In genomic region chr4:7226993-7227392, GRCh38 we compare ENCODE assay signal across 18 cellular contexts. TPM values are rescaled to one million over a fixed set of nuclear protein-coding genes. Genes with fewer than 3 reads are reported as not detected.
A peak's percentile ranks its signal among the peaks of the same experiment; 100 is the strongest.
DNase-seq lines count a peak whose midpoint lies in the region; ATAC-seq, FAIRE-seq and TF ChIP-seq lines count a peak whose summit lies in the region.
"Had no signal": no experiment of that assay in that cellular context is flagged by ENCODE, and none has a peak within 500 bp of the region (broad histone marks: within the 10 kb centered on the region; RNA-seq: fewer than 3 reads in every experiment).

No MANE protein-coding gene starts in this region.

- H3K4me1 ChIP-seq in BLaER1: peaks cover 49% of the 10 kb centered on the region
- no peaks in the 10 kb centered on the region for H3K4me1 ChIP-seq in left lung
- H3K4me1 ChIP-seq: parathyroid adenoma had no signal

- H3K27ac ChIP-seq in BLaER1 (peak overlapping the region; percentile 66), left lung (no peak overlapping the region)
- H3K27ac ChIP-seq: parathyroid adenoma, tibial nerve had no signal

- DNase-seq in DMS79 (lab: John Stamatoyannopoulos, UW) (peak; percentile 88), RPMI8226 (peak; percentile 26), left lung (peak; percentile 75 to 80), mesenteric fat pad (ENCODE audit: low spot score) (no peak), medulla oblongata (ENCODE audit: extremely low spot score) (no peak), HTR-8/SVneo (ENCODE audit: insufficient read length, low spot score) (no peak)
- DNase-seq: AML-193; head of caudate nucleus; NCI-H1048; NCI-H2171; stimulated activated CD4-positive, alpha-beta T cell treated with anti-CD3 and anti-CD28 coated beads, Interleukin-2, amount 100 ng/mL, for 24 hours; stimulated activated naive CD8-positive, alpha-beta T cell treated with anti-CD3 and anti-CD28 coated beads, Interleukin-15, Interleukin-2, amounts not matched to agents 100 U/mL and 50 U/mL, for 24 hours had no signal

- no peak for FAIRE-seq in HTR-8/SVneo (lab: Jason Lieb, UNC)
- FAIRE-seq: colon had no signal

- no peak overlapping the region for H3K4me3 ChIP-seq in BLaER1
- H3K4me3 ChIP-seq in left lung: no peak overlapping the region
- H3K4me3 ChIP-seq: tibial nerve had no signal

- ATAC-seq in left lung: peak; percentile 96
- ATAC-seq: stimulated activated naive CD8-positive, alpha-beta T cell treated with anti-CD3 and anti-CD28 coated beads, Interleukin-15, Interleukin-2, amounts not matched to agents 100 U/mL and 50 U/mL, for 24 hours had no signal

- H3K27me3 ChIP-seq in BLaER1: no peaks in the 10 kb centered on the region
- H3K27me3 ChIP-seq in left lung: no peaks in the 10 kb centered on the region
- H3K27me3 ChIP-seq: tibial nerve had no signal

- no peaks in the 10 kb centered on the region for H4K20me1 ChIP-seq in BLaER1

- H3K36me3 ChIP-seq in BLaER1 (no peaks in the 10 kb centered on the region), left lung (no peaks in the 10 kb centered on the region)

- intact Hi-C loops in left lung (cut with DNase I): no loop called here

- peak overlapping the region; percentile 43; the same call in 1 of the 2 replicates for H3K9ac ChIP-seq in BLaER1
- H3K9ac ChIP-seq: parathyroid adenoma had no signal

- H3K4me2 ChIP-seq in BLaER1: peak overlapping the region; percentile 79

- no peaks in the 10 kb centered on the region for H3K9me3 ChIP-seq in BLaER1
- H3K9me3 ChIP-seq in left lung: no peaks in the 10 kb centered on the region
- H3K9me3 ChIP-seq: tibial nerve had no signal

- no peak for TF ChIP-seq CTCF in left lung (IDR thresholded peaks at IDR 0.05)

RNA-seq across cellular contexts. Expression of gene SORCS2, which starts 34.7 kb away (rescaled TPM):
- 1 to 10 TPM; 6.5 to 9.6 TPM for total RNA-seq in left lung
- total RNA-seq in mesenteric fat pad: 1.9 TPM
- total RNA-seq: activated T-helper 1 cell treated with anti-CD3 and anti-CD28 coated beads, Interleukin-12 subunit alpha, Interleukin-12 subunit beta, Interleukin-2, Interleukin-4 antibody, amounts not matched to agents 30 ng/mL and 10 ng/mL and 1 ng/mL, durations not matched to agents 14 hours and 24 hours and 36 hours; HT-29 had no signal

Comparison
In these comparisons a context has a peak if more than half of its experiments do, and no peak if none do; other contexts are left out.
1. DNase-seq: peak in DMS79 (single experiment), RPMI8226 (single experiment) and left lung (2 of 2); none in mesenteric fat pad (single experiment), medulla oblongata (single experiment) and HTR-8/SVneo (single experiment).